1 cellular context compared by ENCODE assay signal in the genomic region with DNA sequence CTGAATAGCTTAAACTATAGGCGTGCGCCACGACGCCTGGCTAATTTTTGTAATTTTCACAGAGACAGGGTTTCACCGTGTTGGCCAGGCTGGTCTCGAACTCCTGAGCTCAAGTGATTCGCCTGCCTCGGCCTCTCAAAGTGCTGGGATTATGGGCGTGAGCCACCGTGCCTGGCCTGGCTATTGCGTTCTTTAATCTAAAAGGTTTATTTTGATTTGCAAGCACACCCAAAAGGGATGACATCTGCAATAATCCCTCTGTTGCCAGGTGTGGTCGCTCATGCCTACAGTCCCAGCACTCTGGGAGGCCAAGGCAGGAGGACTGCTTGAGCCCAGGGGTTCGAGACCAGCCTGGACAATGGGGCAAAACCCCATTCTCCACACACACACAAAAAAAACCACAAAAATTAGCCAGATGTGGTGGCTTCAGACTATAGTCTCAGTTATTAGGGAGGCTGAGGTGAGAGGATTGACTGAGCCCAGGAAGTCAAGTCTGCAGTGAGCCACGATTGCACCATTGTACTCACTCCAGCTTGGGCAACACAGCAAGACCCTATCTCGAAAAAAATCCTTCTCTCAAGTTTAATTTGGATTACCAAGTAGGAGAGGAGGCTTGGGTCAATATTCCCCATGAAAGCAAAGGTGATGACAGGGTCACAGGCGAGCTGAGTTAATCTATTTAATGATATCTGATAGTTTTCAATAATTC.
TF ChIP-seq lines count a peak whose summit lies in the region.

No MANE protein-coding gene starts in this region.

TF ChIP-seq in HepG2, 621 proteins besides CTCF, POLR2A, EP300 and RAD21 (continued from another document and continues in another):
- TF ChIP-seq ZHX2 (IDR thresholded peaks at IDR 0.05; ENCODE audit: low read depth) (no peak), ZHX2 (CRISPR knock-in tag; IDR thresholded peaks at IDR 0.05; ENCODE audit: borderline replicate concordance) (no peak), SMC3 (IDR thresholded peaks at IDR 0.05; ENCODE audit: low read length) (no peak), ZKSCAN8 (CRISPR knock-in tag; IDR thresholded peaks at IDR 0.05; ENCODE audit: borderline replicate concordance) (no peak), SAFB2 (CRISPR knock-in tag; IDR thresholded peaks at IDR 0.05; ENCODE audit: borderline replicate concordance, low read depth) (0 out of 2 replicates have a peak, but pooled peaks have one; percentile 37), SIN3B (IDR thresholded peaks at IDR 0.05; ENCODE audit: low read length) (no peak), SRY (CRISPR knock-in tag; IDR thresholded peaks at IDR 0.05) (0 out of 2 replicates have a peak, but pooled peaks have one; percentile 30), KAT7 (CRISPR knock-in tag; IDR thresholded peaks at IDR 0.05; ENCODE audit: borderline replicate concordance) (no peak), ZNF607 (CRISPR knock-in tag; IDR thresholded peaks at IDR 0.05; ENCODE audit: borderline replicate concordance) (no peak), ZNF446 (CRISPR knock-in tag; IDR thresholded peaks at IDR 0.05) (no peak), ZNF879 (CRISPR knock-in tag; IDR thresholded peaks at IDR 0.05) (no peak), ZSCAN21 (CRISPR knock-in tag; IDR thresholded peaks at IDR 0.05; ENCODE audit: borderline replicate concordance) (no peak), PRPF4 (IDR thresholded peaks at IDR 0.05; ENCODE audit: low read depth, low read length, poor library complexity, severe bottlenecking) (no peak), NFE2L1 (CRISPR knock-in tag; IDR thresholded peaks at IDR 0.05; ENCODE audit: borderline replicate concordance) (no peak), ADNP (CRISPR knock-in tag; IDR thresholded peaks at IDR 0.05) (0 out of 2 replicates have a peak, but pooled peaks have one; percentile 48), MAZ (IDR thresholded peaks at IDR 0.05; ENCODE audit: borderline replicate concordance, low read depth, low read length) (no peak), MAZ (CRISPR knock-in tag; IDR thresholded peaks at IDR 0.05; ENCODE audit: low read depth) (0 out of 2 replicates have a peak, but pooled peaks have one; percentile 37), EHMT2 (IDR thresholded peaks at IDR 0.05; ENCODE audit: borderline replicate concordance, low read depth, low read length) (no peak; the same call in 1 of the 2 replicates), TAF1 (CRISPR knock-in tag; IDR thresholded peaks at IDR 0.05) (no peak), PAF1 (CRISPR knock-in tag; IDR thresholded peaks at IDR 0.05) (no peak), ZBTB8A (CRISPR knock-in tag; IDR thresholded peaks at IDR 0.05; ENCODE audit: borderline replicate concordance, low read depth) (no peak), ZFY (CRISPR knock-in tag; IDR thresholded peaks at IDR 0.05) (no peak), IKZF5 (CRISPR knock-in tag; IDR thresholded peaks at IDR 0.05) (no peak), ZNF326 (CRISPR knock-in tag; IDR thresholded peaks at IDR 0.05; ENCODE audit: borderline replicate concordance) (no peak), ZNF546 (CRISPR knock-in tag; conservative IDR thresholded peaks at IDR 0.05) (no peak), ZNF281 (CRISPR knock-in tag; IDR thresholded peaks at IDR 0.05; ENCODE audit: borderline replicate concordance) (no peak), SPEN (CRISPR knock-in tag; IDR thresholded peaks at IDR 0.05; ENCODE audit: low read depth) (peak; percentile 22; the same call in 1 of the 2 replicates), ATF5 (CRISPR knock-in tag; IDR thresholded peaks at IDR 0.05; ENCODE audit: low read depth) (no peak), ZKSCAN1 (IDR thresholded peaks at IDR 0.05; ENCODE audit: low read length) (no peak), FIP1L1 (IDR thresholded peaks at IDR 0.05; ENCODE audit: borderline replicate concordance, insufficient read depth, low read depth, low read length) (no peak), GTF3A (CRISPR knock-in tag; conservative IDR thresholded peaks at IDR 0.05) (no peak), SIX1 (CRISPR knock-in tag; IDR thresholded peaks at IDR 0.05; ENCODE audit: borderline replicate concordance) (no peak), CEBPG (CRISPR knock-in tag; IDR thresholded peaks at IDR 0.05) (peak; percentile 60), ARNT2 (CRISPR knock-in tag; IDR thresholded peaks at IDR 0.05; ENCODE audit: low read depth) (no peak), NAIF1 (CRISPR knock-in tag; IDR thresholded peaks at IDR 0.05; ENCODE audit: borderline replicate concordance) (no peak; the same call in 1 of the 2 replicates), ZMAT3 (CRISPR knock-in tag; conservative IDR thresholded peaks at IDR 0.05) (no peak), KDM6A (CRISPR knock-in tag; IDR thresholded peaks at IDR 0.05; ENCODE audit: low read depth) (no peak), ZNF232 (CRISPR knock-in tag; IDR thresholded peaks at IDR 0.05; ENCODE audit: borderline replicate concordance) (no peak)
- TF ChIP-seq, protein P1, sequence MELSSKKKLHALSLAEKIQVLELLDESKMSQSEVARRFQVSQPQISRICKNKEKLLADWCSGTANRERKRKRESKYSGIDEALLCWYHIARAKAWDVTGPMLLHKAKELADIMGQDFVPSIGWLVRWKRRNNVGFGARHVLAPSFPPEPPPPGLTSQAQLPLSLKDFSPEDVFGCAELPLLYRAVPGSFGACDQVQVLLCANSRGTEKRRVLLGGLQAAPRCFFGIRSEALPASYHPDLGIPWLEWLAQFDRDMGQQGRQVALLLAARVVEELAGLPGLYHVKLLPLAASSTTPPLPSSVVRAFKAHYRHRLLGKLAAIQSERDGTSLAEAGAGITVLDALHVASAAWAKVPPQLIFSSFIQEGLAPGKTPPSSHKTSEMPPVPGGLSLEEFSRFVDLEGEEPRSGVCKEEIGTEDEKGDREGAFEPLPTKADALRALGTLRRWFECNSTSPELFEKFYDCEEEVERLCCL (CRISPR knock-in tag; IDR thresholded peaks at IDR 0.05; ENCODE audit: borderline replicate concordance): no peak
- TF ChIP-seq, protein P2, sequence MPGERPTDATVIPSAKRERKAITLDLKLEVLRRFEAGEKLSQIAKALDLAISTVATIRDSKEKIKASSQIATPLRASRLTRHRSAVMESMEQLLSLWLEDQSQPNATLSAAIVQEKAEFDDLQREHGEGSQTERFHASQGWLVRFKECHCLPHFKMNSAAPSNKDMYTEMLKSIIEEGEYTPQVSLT (CRISPR knock-in tag; IDR thresholded peaks at IDR 0.05; ENCODE audit: borderline replicate concordance, low read depth): no peak
- TF ChIP-seq, protein P3, sequence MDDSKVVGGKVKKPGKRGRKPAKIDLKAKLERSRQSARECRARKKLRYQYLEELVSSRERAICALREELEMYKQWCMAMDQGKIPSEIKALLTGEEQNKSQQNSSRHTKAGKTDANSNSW (CRISPR knock-in tag; IDR thresholded peaks at IDR 0.05; ENCODE audit: borderline replicate concordance): no peak
- TF ChIP-seq, protein P4, sequence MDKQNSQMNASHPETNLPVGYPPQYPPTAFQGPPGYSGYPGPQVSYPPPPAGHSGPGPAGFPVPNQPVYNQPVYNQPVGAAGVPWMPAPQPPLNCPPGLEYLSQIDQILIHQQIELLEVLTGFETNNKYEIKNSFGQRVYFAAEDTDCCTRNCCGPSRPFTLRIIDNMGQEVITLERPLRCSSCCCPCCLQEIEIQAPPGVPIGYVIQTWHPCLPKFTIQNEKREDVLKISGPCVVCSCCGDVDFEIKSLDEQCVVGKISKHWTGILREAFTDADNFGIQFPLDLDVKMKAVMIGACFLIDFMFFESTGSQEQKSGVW (CRISPR knock-in tag; IDR thresholded peaks at IDR 0.05; ENCODE audit: borderline replicate concordance): no peak
- TF ChIP-seq, protein P5, sequence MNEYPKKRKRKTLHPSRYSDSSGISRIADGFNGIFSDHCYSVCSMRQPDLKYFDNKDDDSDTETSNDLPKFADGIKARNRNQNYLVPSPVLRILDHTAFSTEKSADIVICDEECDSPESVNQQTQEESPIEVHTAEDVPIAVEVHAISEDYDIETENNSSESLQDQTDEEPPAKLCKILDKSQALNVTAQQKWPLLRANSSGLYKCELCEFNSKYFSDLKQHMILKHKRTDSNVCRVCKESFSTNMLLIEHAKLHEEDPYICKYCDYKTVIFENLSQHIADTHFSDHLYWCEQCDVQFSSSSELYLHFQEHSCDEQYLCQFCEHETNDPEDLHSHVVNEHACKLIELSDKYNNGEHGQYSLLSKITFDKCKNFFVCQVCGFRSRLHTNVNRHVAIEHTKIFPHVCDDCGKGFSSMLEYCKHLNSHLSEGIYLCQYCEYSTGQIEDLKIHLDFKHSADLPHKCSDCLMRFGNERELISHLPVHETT (CRISPR knock-in tag; conservative IDR thresholded peaks at IDR 0.05): no peak
